ENCODE assay signal across 35 cellular contexts in the genomic region with DNA sequence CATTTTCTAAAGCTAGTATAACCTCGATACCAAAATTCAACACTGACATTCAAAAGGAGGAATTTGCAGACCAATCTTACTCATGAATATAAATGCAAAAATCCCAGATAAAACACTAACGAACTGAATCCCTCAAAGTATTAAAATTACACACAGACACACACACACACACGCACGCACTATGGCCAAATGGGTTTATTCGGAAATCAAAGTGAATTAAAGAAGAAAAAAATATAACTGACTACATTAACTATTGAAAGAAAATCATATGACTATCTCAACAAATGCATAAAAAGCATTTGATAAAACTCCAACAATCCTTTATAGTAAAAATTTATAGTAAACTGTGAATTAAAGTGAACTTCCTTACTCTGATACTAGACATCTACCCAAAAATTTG.
"Had no signal": no experiment of that assay in that cellular context is flagged by ENCODE, and none has a peak within 500 bp of the region (broad histone marks: within the 10 kb centered on the region; RNA-seq: fewer than 3 reads in every experiment).

No MANE protein-coding gene starts in this region.

- H3K9ac ChIP-seq: KMS-11 had no signal

- H3K27ac ChIP-seq: KMS-11 had no signal

- H3K4me3 ChIP-seq: MG63 had no signal

- H3K9me3 ChIP-seq: MG63 had no signal

- H3K4me2 ChIP-seq: KMS-11 had no signal

- DNase-seq: Karpas-422, Kasumi-1, KG1, MG63, MM.1S, MV-4-11, NCI-H1048, NCI-H1092, NCI-H1092 treated with DMSO at 0.1 percent for 48 hours, NCI-H1105, NCI-H1105 treated with DMSO at 0.1 percent for 48 hours, NCI-H1417, NCI-H1417 treated with DMSO at 0.1 percent for 48 hours, NCI-H1436, NCI-H1436 treated with DMSO at 0.1 percent for 48 hours, NCI-H146, NCI-H1694, NCI-H1694 treated with DMSO at 0.1 percent for 48 hours, NCI-H187, NCI-H187 treated with DMSO at 0.1 percent for 48 hours, NCI-H1930, NCI-H2029, NCI-H2029 treated with DMSO at 0.1 percent for 48 hours, NCI-H2081, NCI-H2081 treated with DMSO at 0.1 percent for 48 hours, NCI-H2107, NCI-H2171, NCI-H2171 treated with DMSO at 0.1 percent for 48 hours, NCI-H2227 treated with DMSO at 0.1 percent for 48 hours, NCI-H226, NCI-H345, NCI-H446, NCI-H446 treated with DMSO at 0.1 percent for 48 hours, NCI-H510A had no signal

- H3K36me3 ChIP-seq: MG63 had no signal
